Comparison of ENCODE assay signal across 14 cellular contexts in the genomic region with DNA sequence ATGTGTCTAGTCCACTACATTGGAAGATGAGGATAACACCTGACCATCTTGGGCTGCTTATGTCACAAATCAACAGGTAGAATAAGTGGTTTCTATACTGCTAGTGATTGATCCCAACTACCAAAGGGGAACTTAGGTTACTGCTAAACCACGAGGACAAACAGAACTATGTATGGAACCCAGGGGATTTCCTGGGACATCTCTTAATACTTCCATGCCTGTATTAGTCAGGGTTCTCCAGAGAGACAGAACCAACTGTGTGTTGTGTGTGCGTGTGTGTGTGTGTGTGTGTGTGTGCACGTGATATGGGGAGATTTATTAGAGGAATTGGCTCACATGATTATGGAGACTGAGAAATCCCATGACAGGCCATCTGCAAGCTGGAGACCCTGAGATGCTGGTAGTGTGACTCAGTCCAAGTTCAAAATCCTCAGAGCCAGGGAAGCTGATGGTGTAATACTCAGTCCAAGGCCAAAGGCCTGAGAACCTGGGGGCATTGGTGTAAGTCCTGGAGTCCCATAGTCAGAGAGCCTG. TPM values are rescaled to one million over a fixed set of nuclear protein-coding genes. Genes with fewer than 3 reads are reported as not detected.
DNase-seq lines count a peak whose midpoint lies in the region; ATAC-seq and TF ChIP-seq lines count a peak whose summit lies in the region.
"Had no signal": no experiment of that assay in that cellular context is flagged by ENCODE, and none has a peak within 500 bp of the region (broad histone marks: within the 10 kb centered on the region; RNA-seq: fewer than 3 reads in every experiment).

No MANE protein-coding gene starts in this region.

- H3K9me3 ChIP-seq in adrenal gland (replicated peaks in 1 of 3) = no peaks in the 10 kb centered on the region

- ATAC-seq in stimulated activated memory B cell treated with anti-CD40 and anti-IgM and Interleukin-4, amounts not matched to agents 10 μg/mL and 1 μg/mL and 100 μg/mL, for 72 hours = peak; percentile 50
- ATAC-seq in HG03521 (IDR thresholded peaks at IDR 0.05; ENCODE audit: unreplicated experiment) = no peak
- ATAC-seq: Right ventricle myocardium inferior had no signal

- H3K27me3 ChIP-seq in adrenal gland = no peaks in the 10 kb centered on the region

- no peaks in the 10 kb centered on the region for H3K36me3 Mint-ChIP-seq in stimulated activated memory B cell treated with anti-CD40 and anti-IgM and Interleukin-4, amounts not matched to agents 10 μg/mL and 1 μg/mL and 100 μg/mL, for 72 hours

- no peaks in the 10 kb centered on the region for H3K4me1 ChIP-seq in adrenal gland (replicated peaks in 1 of 2)

- H3K4me3 ChIP-seq in adrenal gland = no peak overlapping the region
- no peak overlapping the region for H3K4me3 ChIP-seq in foreskin fibroblast (ENCODE audit: low read depth in 1 of 2, low read length in 2 of 2)

- H3K27ac ChIP-seq in adrenal gland = peak overlapping the region in 3 of 5 donors; percentile 48 to 70 (median 60)

- DNase-seq in HCEC 1CT = peak; percentile 64
- DNase-seq in adrenal gland = peak; percentile 46 to 80 (median 75)
- DNase-seq in foreskin fibroblast = peak; percentile 72 to 73
- no peak for DNase-seq in NCI-H510A treated with DMSO at 0.1 percent for 48 hours (lab: John Stamatoyannopoulos, UW)
- DNase-seq in islet precursor cell = no peak
- DNase-seq: aorta; CD4-positive, CD25-positive, alpha-beta regulatory T cell; effector CD4-positive, alpha-beta T cell; H9; NCI-H2081 treated with DMSO at 0.1 percent for 48 hours had no signal

- no peak overlapping the region for H3K4me3 Mint-ChIP-seq in stimulated activated memory B cell treated with anti-CD40 and anti-IgM and Interleukin-4, amounts not matched to agents 10 μg/mL and 1 μg/mL and 100 μg/mL, for 72 hours
- H3K4me3 Mint-ChIP-seq: CD4-positive, CD25-positive, alpha-beta regulatory T cell; H9; T-helper 2 cell treated with Interferon-gamma antibody and Interleukin-4, amounts not matched to agents 5 μg/mL and 100 μg/mL, for 36 hours had no signal

- H3K4me1 Mint-ChIP-seq in stimulated activated memory B cell treated with anti-CD40 and anti-IgM and Interleukin-4, amounts not matched to agents 10 μg/mL and 1 μg/mL and 100 μg/mL, for 72 hours = peaks cover 22% of the 10 kb centered on the region
- H3K4me1 Mint-ChIP-seq: H9 had no signal

- H3K9me3 Mint-ChIP-seq in stimulated activated memory B cell treated with anti-CD40 and anti-IgM and Interleukin-4, amounts not matched to agents 10 μg/mL and 1 μg/mL and 100 μg/mL, for 72 hours = no peaks in the 10 kb centered on the region
- H3K9me3 Mint-ChIP-seq: H9; T-helper 2 cell treated with Interferon-gamma antibody and Interleukin-4, amounts not matched to agents 5 μg/mL and 100 μg/mL, for 36 hours had no signal

- intact Hi-C loops in adrenal gland (cut with DNase I) = no loop called here

- H3K27me3 Mint-ChIP-seq in stimulated activated memory B cell treated with anti-CD40 and anti-IgM and Interleukin-4, amounts not matched to agents 10 μg/mL and 1 μg/mL and 100 μg/mL, for 72 hours = no peaks in the 10 kb centered on the region
- H3K27me3 Mint-ChIP-seq: CD4-positive, CD25-positive, alpha-beta regulatory T cell had no signal

- TF ChIP-seq POLR2A in adrenal gland (IDR thresholded peaks at IDR 0.05) = no peak

- H3K36me3 ChIP-seq in adrenal gland (replicated peaks in 1 of 2) = no peaks in the 10 kb centered on the region

- H3K27ac Mint-ChIP-seq in stimulated activated memory B cell treated with anti-CD40 and anti-IgM and Interleukin-4, amounts not matched to agents 10 μg/mL and 1 μg/mL and 100 μg/mL, for 72 hours = peak overlapping the region; percentile 20
- H3K27ac Mint-ChIP-seq: CD4-positive, CD25-positive, alpha-beta regulatory T cell; H9; T-helper 2 cell treated with Interferon-gamma antibody and Interleukin-4, amounts not matched to agents 5 μg/mL and 100 μg/mL, for 36 hours had no signal

- WGBS in adrenal gland, 4 donors = 8 to 42% (median 26%) methylated on average over 3 of the region's 3 CpGs

- TF ChIP-seq CTCF in adrenal gland (IDR thresholded peaks at IDR 0.05) (no peak), foreskin fibroblast (IDR thresholded peaks at IDR 0.05; ENCODE audit: low read depth, low read length) (no peak)

RNA-seq across cellular contexts. Expression of gene AFF1, which starts 16.2 kb away (rescaled TPM):
- total RNA-seq in adrenal gland = 100 to 1,000 TPM in 1 of 8 donors, 10 to 100 TPM in 7; 42.1 to 109 (median 63.3) TPM
- polyA plus RNA-seq in adrenal gland = 10 to 100 TPM in 2 of 3 donors, 1 to 10 TPM in 1; 9.9 to 44.1 (median 26.2) TPM

RNA-seq across cellular contexts. Expression of gene C4orf36, which starts 26.4 kb away (rescaled TPM):
- total RNA-seq in adrenal gland = 1 to 10 TPM in 3 of 8 donors, under 1 TPM in 4, not detected in 1; 0.28 to 2.0 (median 0.61) TPM
- polyA plus RNA-seq in adrenal gland = under 1 TPM in 1 of 3 donors, not detected in 2; 0.20 TPM
- total RNA-seq: CD4-positive, CD25-positive, alpha-beta regulatory T cell had no signal
- polyA plus RNA-seq: CD4-positive, CD25-positive, alpha-beta regulatory T cell had no signal

Comparison
In these comparisons a context has a peak if more than half of its experiments do, and no peak if none do; other contexts are left out.
1. DNase-seq: peak in HCEC 1CT (single experiment), adrenal gland (7 of 7) and foreskin fibroblast (2 of 2); none in NCI-H510A treated with DMSO at 0.1 percent for 48 hours (single experiment) and islet precursor cell (single experiment).